ENCODE assay signal across 17 cellular contexts in the genomic region with DNA sequence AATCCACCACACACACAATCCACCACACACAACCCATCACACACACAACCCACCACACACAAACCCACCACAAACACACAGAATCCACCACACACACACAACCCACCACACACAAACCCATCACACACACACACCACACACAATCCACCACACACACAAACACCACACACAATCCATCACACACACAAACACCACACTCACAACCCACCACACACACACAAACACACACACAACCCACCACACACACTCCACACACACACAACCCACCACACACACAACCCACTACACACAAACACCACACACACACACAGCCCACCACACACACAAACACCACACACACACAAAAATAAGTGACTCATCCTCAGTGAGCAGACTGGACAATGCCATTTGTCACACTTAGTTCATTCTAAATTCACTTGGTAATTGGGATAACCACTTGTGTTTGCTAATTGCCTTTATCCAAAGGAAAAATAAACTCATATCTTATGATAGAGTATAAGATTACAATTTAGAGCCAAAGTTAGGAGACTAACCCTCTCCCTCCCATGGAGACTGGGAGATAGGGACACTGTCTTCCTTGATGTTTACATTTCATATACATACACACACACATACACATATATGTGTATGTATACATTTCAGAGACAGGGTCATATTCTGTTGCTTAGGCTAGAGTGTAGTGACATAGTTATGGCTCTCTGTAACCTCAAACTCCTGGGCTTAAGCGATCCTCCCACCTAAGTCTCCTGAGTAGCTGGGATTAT. TPM values are rescaled to one million over a fixed set of nuclear protein-coding genes. Genes with fewer than 3 reads are reported as not detected.
DNase-seq lines count a peak whose midpoint lies in the region; ATAC-seq and TF ChIP-seq lines count a peak whose summit lies in the region.
"Had no signal": no experiment of that assay in that cellular context is flagged by ENCODE, and none has a peak within 500 bp of the region (broad histone marks: within the 10 kb centered on the region; RNA-seq: fewer than 3 reads in every experiment).

No MANE protein-coding gene starts in this region.

- DNase-seq in activated T-cell treated with anti-CD3 and anti-CD28 coated beads, Interleukin-2, amount 50 U/mL, for 72 hours = no peak
- no peak for DNase-seq in activated T-cell treated with anti-CD3 and anti-CD28 coated beads, Interleukin-2, amount 50 U/mL, for 48 hours
- DNase-seq in T-helper 2 cell treated with Interferon-gamma antibody and Interleukin-4, amounts not matched to agents 5 μg/mL and 100 μg/mL, for 36 hours (ENCODE audit: low spot score) = no peak
- DNase-seq in effector memory CD8-positive, alpha-beta T cell = no peak
- no peak for DNase-seq in stimulated activated naive B cell treated with anti-CD40 and anti-IgM and Interleukin-4, amounts not matched to agents 10 μg/mL and 1 μg/mL and 100 μg/mL, for 72 hours
- DNase-seq in stomach (no peak), NCI-H2081 treated with DMSO at 0.1 percent for 48 hours (lab: John Stamatoyannopoulos, UW) (no peak), NCI-H526 treated with DMSO at 0.1 percent for 48 hours (lab: John Stamatoyannopoulos, UW) (no peak)
- DNase-seq: activated gamma-delta T cell; DMS 273 treated with DMSO at 0.1 percent for 48 hours; effector CD8-positive, alpha-beta T cell; hippocampal formation; left cardiac atrium; NCI-H2029 treated with DMSO at 0.1 percent for 48 hours; psoas muscle; RPMI8226 had no signal

- 96 to 100% (median 98%) methylated on average over 1 of the region's 1 CpG for WGBS in stomach, 5 donors

- intact Hi-C loops in stomach (cut with DNase I; ENCODE audit: low total_unique reads) = loop anchor here (10.0 kb wide), 1 partner anchor 55 kb away; no protein-coding TSS in a partner anchor

- H3K36me3 ChIP-seq in stomach = no peaks in the 10 kb centered on the region
- H3K36me3 ChIP-seq: breast epithelium had no signal

- no peaks in the 10 kb centered on the region for H3K9me3 ChIP-seq in stomach
- H3K9me3 ChIP-seq: breast epithelium, psoas muscle had no signal

- no peak overlapping the region for H3K4me3 ChIP-seq in stomach
- H3K4me3 ChIP-seq: breast epithelium, psoas muscle had no signal

- TF ChIP-seq POLR2A in stomach (IDR thresholded peaks at IDR 0.05) = no peak

- no peaks in the 10 kb centered on the region for H3K27me3 Mint-ChIP-seq in activated T-cell treated with anti-CD3 and anti-CD28 coated beads, Interleukin-2, amount 50 U/mL, for 72 hours (ENCODE audit: low read depth)
- no peaks in the 10 kb centered on the region for H3K27me3 Mint-ChIP-seq in T-helper 2 cell treated with Interferon-gamma antibody and Interleukin-4, amounts not matched to agents 5 μg/mL and 100 μg/mL, for 36 hours (ENCODE audit: low read depth)
- no peaks in the 10 kb centered on the region for H3K27me3 Mint-ChIP-seq in effector memory CD8-positive, alpha-beta T cell
- H3K27me3 Mint-ChIP-seq in stimulated activated naive B cell treated with anti-CD40 and anti-IgM and Interleukin-4, amounts not matched to agents 10 μg/mL and 1 μg/mL and 100 μg/mL, for 72 hours = peaks cover 0 to 5% of the 10 kb centered on the region in 2 donors

- H3K4me3 Mint-ChIP-seq in activated T-cell treated with anti-CD3 and anti-CD28 coated beads, Interleukin-2, amount 50 U/mL, for 72 hours = no peak overlapping the region
- no peak overlapping the region for H3K4me3 Mint-ChIP-seq in T-helper 2 cell treated with Interferon-gamma antibody and Interleukin-4, amounts not matched to agents 5 μg/mL and 100 μg/mL, for 36 hours
- H3K4me3 Mint-ChIP-seq in effector memory CD8-positive, alpha-beta T cell = no peak overlapping the region
- no peak overlapping the region for H3K4me3 Mint-ChIP-seq in stimulated activated naive B cell treated with anti-CD40 and anti-IgM and Interleukin-4, amounts not matched to agents 10 μg/mL and 1 μg/mL and 100 μg/mL, for 72 hours

- no peaks in the 10 kb centered on the region for H3K27me3 ChIP-seq in stomach
- H3K27me3 ChIP-seq: breast epithelium had no signal

- H3K27ac Mint-ChIP-seq in activated T-cell treated with anti-CD3 and anti-CD28 coated beads, Interleukin-2, amount 50 U/mL, for 72 hours = peak overlapping the region; percentile 40
- peak overlapping the region; percentile 53 for H3K27ac Mint-ChIP-seq in T-helper 2 cell treated with Interferon-gamma antibody and Interleukin-4, amounts not matched to agents 5 μg/mL and 100 μg/mL, for 36 hours
- H3K27ac Mint-ChIP-seq in effector memory CD8-positive, alpha-beta T cell = peak overlapping the region; percentile 85 to 89
- peak overlapping the region; percentile 52 for H3K27ac Mint-ChIP-seq in stimulated activated naive B cell treated with anti-CD40 and anti-IgM and Interleukin-4, amounts not matched to agents 10 μg/mL and 1 μg/mL and 100 μg/mL, for 72 hours

- H3K4me1 Mint-ChIP-seq in activated T-cell treated with anti-CD3 and anti-CD28 coated beads, Interleukin-2, amount 50 U/mL, for 72 hours (ENCODE audit: low read depth) = peaks cover 55% of the 10 kb centered on the region
- peaks cover 38% of the 10 kb centered on the region for H3K4me1 Mint-ChIP-seq in T-helper 2 cell treated with Interferon-gamma antibody and Interleukin-4, amounts not matched to agents 5 μg/mL and 100 μg/mL, for 36 hours (ENCODE audit: low read depth)
- H3K4me1 Mint-ChIP-seq in effector memory CD8-positive, alpha-beta T cell (ENCODE audit: low read depth in 2 of 2) = peaks cover 27 to 35% of the 10 kb centered on the region in 2 donors
- peaks cover 45 to 73% of the 10 kb centered on the region in 2 donors for H3K4me1 Mint-ChIP-seq in stimulated activated naive B cell treated with anti-CD40 and anti-IgM and Interleukin-4, amounts not matched to agents 10 μg/mL and 1 μg/mL and 100 μg/mL, for 72 hours

- H3K4me1 ChIP-seq in stomach = peaks cover 0 to 29% (median 4%) of the 10 kb centered on the region in 4 donors
- H3K4me1 ChIP-seq: breast epithelium had no signal

- H3K36me3 Mint-ChIP-seq in activated T-cell treated with anti-CD3 and anti-CD28 coated beads, Interleukin-2, amount 50 U/mL, for 72 hours (ENCODE audit: insufficient read depth in 2 of 2) = peaks cover 3 to 5% of the 10 kb centered on the region in 2 donors
- no peaks in the 10 kb centered on the region for H3K36me3 Mint-ChIP-seq in T-helper 2 cell treated with Interferon-gamma antibody and Interleukin-4, amounts not matched to agents 5 μg/mL and 100 μg/mL, for 36 hours (ENCODE audit: low read depth)
- peaks cover 7% of the 10 kb centered on the region for H3K36me3 Mint-ChIP-seq in effector memory CD8-positive, alpha-beta T cell (ENCODE audit: insufficient read depth)
- peaks cover 0 to 2% of the 10 kb centered on the region in 2 donors for H3K36me3 Mint-ChIP-seq in stimulated activated naive B cell treated with anti-CD40 and anti-IgM and Interleukin-4, amounts not matched to agents 10 μg/mL and 1 μg/mL and 100 μg/mL, for 72 hours

- TF ChIP-seq EP300 in stomach (IDR thresholded peaks at IDR 0.05) = no peak

- H3K9me3 Mint-ChIP-seq in activated T-cell treated with anti-CD3 and anti-CD28 coated beads, Interleukin-2, amount 50 U/mL, for 72 hours = peaks cover 3 to 4% of the 10 kb centered on the region in 2 donors
- no peaks in the 10 kb centered on the region for H3K9me3 Mint-ChIP-seq in T-helper 2 cell treated with Interferon-gamma antibody and Interleukin-4, amounts not matched to agents 5 μg/mL and 100 μg/mL, for 36 hours
- no peaks in the 10 kb centered on the region for H3K9me3 Mint-ChIP-seq in effector memory CD8-positive, alpha-beta T cell
- H3K9me3 Mint-ChIP-seq in stimulated activated naive B cell treated with anti-CD40 and anti-IgM and Interleukin-4, amounts not matched to agents 10 μg/mL and 1 μg/mL and 100 μg/mL, for 72 hours = peaks cover 0 to 4% of the 10 kb centered on the region in 2 donors

- H3K27ac ChIP-seq in stomach = no peak overlapping the region
- H3K27ac ChIP-seq: breast epithelium, psoas muscle had no signal

- ATAC-seq in activated T-cell treated with anti-CD3 and anti-CD28 coated beads, Interleukin-2, amount 50 U/mL, for 72 hours (replicated peaks in 1 of 2) = no peak
- no peak for ATAC-seq in effector memory CD8-positive, alpha-beta T cell (replicated peaks)
- ATAC-seq in stimulated activated naive B cell treated with anti-CD40 and anti-IgM and Interleukin-4, amounts not matched to agents 10 μg/mL and 1 μg/mL and 100 μg/mL, for 72 hours (replicated peaks) = no peak
- ATAC-seq: left cardiac atrium, psoas muscle had no signal

- TF ChIP-seq CTCF in stomach (IDR thresholded peaks at IDR 0.05) = no peak

RNA-seq across cellular contexts. Expression of gene REPIN1, which starts 8.5 kb away (rescaled TPM):
- total RNA-seq in activated T-cell treated with anti-CD3 and anti-CD28 coated beads, Interleukin-2, amount 50 U/mL, for 72 hours = 10 to 100 TPM; 53.6 to 73.7 TPM
- total RNA-seq in stomach = 100 to 1,000 TPM in 3 of 5 donors, 10 to 100 TPM in 2; 44.2 to 298 (median 104) TPM
- polyA plus RNA-seq in stomach = 10 to 100 TPM; 35.9 to 41.5 (median 36.4) TPM

RNA-seq across cellular contexts. Expression of gene RARRES2, which starts 18.7 kb away (rescaled TPM):
- not detected for total RNA-seq in activated T-cell treated with anti-CD3 and anti-CD28 coated beads, Interleukin-2, amount 50 U/mL, for 72 hours
- total RNA-seq in stomach = 100 to 1,000 TPM in 1 of 5 donors, 10 to 100 TPM in 4; 33.5 to 244 (median 70.9) TPM
- polyA plus RNA-seq in stomach = 100 to 1,000 TPM; 161 to 232 (median 197) TPM

RNA-seq across cellular contexts. Expression of gene ZNF775, which starts 19.0 kb away (rescaled TPM):
- 1 to 10 TPM; 6.5 to 8.2 TPM for total RNA-seq in activated T-cell treated with anti-CD3 and anti-CD28 coated beads, Interleukin-2, amount 50 U/mL, for 72 hours
- total RNA-seq in stomach = 10 to 100 TPM in 2 of 5 donors, 1 to 10 TPM in 1, not detected in 2; 2.0 to 17.0 (median 14.8) TPM
- 1 to 10 TPM; 1.8 to 2.6 (median 2.4) TPM for polyA plus RNA-seq in stomach

RNA-seq across cellular contexts. Expression of gene ACTR3C, which starts 36.8 kb away (rescaled TPM):
- total RNA-seq in activated T-cell treated with anti-CD3 and anti-CD28 coated beads, Interleukin-2, amount 50 U/mL, for 72 hours = 10 to 100 TPM in 1 of 2 donors, 1 to 10 TPM in 1; 6.3 to 13.0 TPM
- 10 to 100 TPM in 3 of 5 donors, 1 to 10 TPM in 2; 2.3 to 68.7 (median 16.2) TPM for total RNA-seq in stomach
- polyA plus RNA-seq in stomach = 10 to 100 TPM in 1 of 3 donors, 1 to 10 TPM in 2; 3.1 to 10.1 (median 7.0) TPM

RNA-seq across cellular contexts. Expression of gene LRRC61, which starts 36.9 kb away (rescaled TPM):
- 10 to 100 TPM; 37.1 to 37.3 TPM for total RNA-seq in activated T-cell treated with anti-CD3 and anti-CD28 coated beads, Interleukin-2, amount 50 U/mL, for 72 hours
- total RNA-seq in stomach = 10 to 100 TPM in 3 of 5 donors, not detected in 2; 11.6 to 15.9 (median 14.2) TPM
- 1 to 10 TPM; 5.6 to 7.6 (median 7.4) TPM for polyA plus RNA-seq in stomach

Comparison
In these comparisons a context has a peak if more than half of its experiments do, and no peak if none do; other contexts are left out.
1. RNA of gene RARRES2, which starts 18.7 kb away (total RNA-seq): 33.5 to 244 TPM in stomach; not detected in activated T-cell treated with anti-CD3 and anti-CD28 coated beads, Interleukin-2, amount 50 U/mL, for 72 hours; every median in the first group is over 10 times any median in the second.
2. Peak in every context shown above with its lines, with median percentiles within 50 percentile points of each other: H3K27ac Mint-ChIP-seq.